Comparison of ENCODE assay signal across 12 cellular contexts in the genomic region with DNA sequence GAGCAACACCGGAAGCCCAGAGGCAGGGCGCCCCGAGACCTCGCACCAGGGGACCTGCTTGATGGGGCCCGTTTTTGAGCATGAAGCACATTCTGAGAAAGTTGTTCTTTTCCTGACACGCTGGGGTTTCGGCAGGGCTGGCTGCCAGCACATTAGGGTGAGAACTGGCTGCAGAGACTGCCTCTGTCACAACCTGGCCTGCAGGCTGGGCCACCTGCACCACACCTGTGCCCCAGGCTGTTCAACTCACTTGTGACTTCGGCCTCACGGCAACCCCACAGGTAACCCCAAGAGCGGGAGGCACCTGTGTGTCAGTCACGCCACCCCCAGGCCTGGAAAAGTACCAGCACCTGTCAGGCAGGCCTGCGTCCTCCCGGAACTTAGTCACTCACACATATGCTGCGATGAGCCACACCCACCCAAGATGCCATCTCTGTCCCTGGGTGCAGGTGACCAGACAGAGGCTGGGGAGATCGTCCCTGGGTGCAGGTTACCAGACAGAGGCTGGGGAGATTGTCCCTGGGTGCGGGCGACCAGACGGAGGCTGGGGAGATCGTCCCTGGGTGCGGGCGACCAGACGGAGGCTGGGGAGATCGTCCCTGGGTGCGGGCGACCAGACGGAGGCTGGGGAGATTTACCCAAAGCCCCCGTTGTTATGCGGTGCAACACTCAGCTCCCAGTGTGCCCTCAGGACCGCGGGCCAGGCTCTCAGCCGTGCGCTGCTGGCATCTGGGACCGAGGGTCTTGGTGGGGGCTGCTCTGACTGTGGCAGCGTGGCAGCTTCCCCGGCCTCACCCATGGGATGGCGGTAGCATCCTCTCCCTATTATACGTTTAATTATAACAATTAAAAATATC.
A peak's percentile ranks its signal among the peaks of the same experiment; 100 is the strongest.
DNase-seq lines count a peak whose midpoint lies in the region; ATAC-seq and TF ChIP-seq lines count a peak whose summit lies in the region.
"Had no signal": no experiment of that assay in that cellular context is flagged by ENCODE, and none has a peak within 500 bp of the region (broad histone marks: within the 10 kb centered on the region; RNA-seq: fewer than 3 reads in every experiment).

No MANE protein-coding gene starts in this region.

- DNase-seq in COR-L47 (lab: John Stamatoyannopoulos, UW), result peak; percentile 77
- peak; percentile 63 for DNase-seq in NCI-H1105 treated with DMSO at 0.1 percent for 48 hours (lab: John Stamatoyannopoulos, UW)
- peak; percentile 90 for DNase-seq in chondrocyte (ENCODE audit: low spot score)
- DNase-seq in nephron progenitor cell, result peak; percentile 0
- no peak for DNase-seq in NCI-H774 (lab: John Stamatoyannopoulos, UW)
- DNase-seq: activated CD4-positive, alpha-beta T cell treated with anti-CD3 and anti-CD28 coated beads, Interleukin-2, amount 10 ng/mL, durations not matched to agents 24 days and 14 days; CD8-positive, alpha-beta T cell had no signal

- ATAC-seq in HG03520 (IDR thresholded peaks at IDR 0.05; ENCODE audit: unreplicated experiment), result no peak
- no peak for ATAC-seq in HG02678 (IDR thresholded peaks at IDR 0.05; ENCODE audit: unreplicated experiment)
- ATAC-seq: CD8-positive, alpha-beta T cell; K562; T-cell had no signal

- H3K27ac Mint-ChIP-seq in chondrocyte (ENCODE audit: unreplicated experiment) (no peak overlapping the region), nephron progenitor cell (no peak overlapping the region)
- H3K27ac Mint-ChIP-seq: activated CD4-positive, alpha-beta T cell treated with anti-CD3 and anti-CD28 coated beads, Interleukin-2, amount 10 ng/mL, durations not matched to agents 24 days and 14 days; activated naive CD8-positive, alpha-beta T cell; CD8-positive, alpha-beta T cell; T-cell had no signal

- no peaks in the 10 kb centered on the region for H3K36me3 Mint-ChIP-seq in chondrocyte (ENCODE audit: low read depth)
- no peaks in the 10 kb centered on the region for H3K36me3 Mint-ChIP-seq in nephron progenitor cell (ENCODE audit: low read depth)
- H3K36me3 Mint-ChIP-seq: activated naive CD8-positive, alpha-beta T cell; CD8-positive, alpha-beta T cell; T-cell had no signal

- H3K9me3 Mint-ChIP-seq in chondrocyte (ENCODE audit: low read depth) (no peaks in the 10 kb centered on the region), nephron progenitor cell (no peaks in the 10 kb centered on the region)
- H3K9me3 Mint-ChIP-seq: activated CD4-positive, alpha-beta T cell treated with anti-CD3 and anti-CD28 coated beads, Interleukin-2, amount 10 ng/mL, durations not matched to agents 24 days and 14 days; CD8-positive, alpha-beta T cell; T-cell had no signal

- H3K27me3 Mint-ChIP-seq in chondrocyte (ENCODE audit: low read depth) (peaks cover 47% of the 10 kb centered on the region), nephron progenitor cell (ENCODE audit: low read depth, poor library complexity) (peaks cover 86% of the 10 kb centered on the region)
- H3K27me3 Mint-ChIP-seq: activated CD4-positive, alpha-beta T cell treated with anti-CD3 and anti-CD28 coated beads, Interleukin-2, amount 10 ng/mL, durations not matched to agents 24 days and 14 days had no signal

- H3K4me1 Mint-ChIP-seq in chondrocyte (ENCODE audit: low read depth) (no peaks in the 10 kb centered on the region), nephron progenitor cell (no peaks in the 10 kb centered on the region)
- H3K4me1 Mint-ChIP-seq: activated CD4-positive, alpha-beta T cell treated with anti-CD3 and anti-CD28 coated beads, Interleukin-2, amount 10 ng/mL, durations not matched to agents 24 days and 14 days had no signal

- H3K4me3 Mint-ChIP-seq in chondrocyte (ENCODE audit: unreplicated experiment) (no peak overlapping the region), nephron progenitor cell (no peak overlapping the region)
- H3K4me3 Mint-ChIP-seq: activated CD4-positive, alpha-beta T cell treated with anti-CD3 and anti-CD28 coated beads, Interleukin-2, amount 10 ng/mL, durations not matched to agents 24 days and 14 days; activated naive CD8-positive, alpha-beta T cell; CD8-positive, alpha-beta T cell; T-cell had no signal

- no peak for TF ChIP-seq CTCF in chondrocyte (IDR thresholded peaks at IDR 0.05)
- TF ChIP-seq CTCF in nephron progenitor cell (IDR thresholded peaks at IDR 0.05), result no peak
